In genomic region chr7:90710466-90710850, GRCh38 we compare ENCODE assay signal across 12 cellular contexts.
DNase-seq lines count a peak whose midpoint lies in the region; ATAC-seq and TF ChIP-seq lines count a peak whose summit lies in the region.
"Had no signal": no experiment of that assay in that cellular context is flagged by ENCODE, and none has a peak within 500 bp of the region (broad histone marks: within the 10 kb centered on the region; RNA-seq: fewer than 3 reads in every experiment).

No MANE protein-coding gene starts in this region.

- H3K36me3 Mint-ChIP-seq in memory B cell, result peaks cover 3% of the 10 kb centered on the region

- no peaks in the 10 kb centered on the region for H3K9me3 Mint-ChIP-seq in memory B cell

- peak overlapping the region; percentile 90 for H3K4me3 Mint-ChIP-seq in memory B cell

- no peaks in the 10 kb centered on the region for H3K27me3 Mint-ChIP-seq in memory B cell

- ATAC-seq in GM21515 (IDR thresholded peaks at IDR 0.05; ENCODE audit: unreplicated experiment) (peak; percentile 2), memory B cell (ENCODE audit: low read depth) (no peak)

- no peak for TF ChIP-seq CTCF in GM10248 (IDR thresholded peaks at IDR 0.05; ENCODE audit: control extremely low read depth, extremely low read depth, low read depth, missing control alignments)

- H3K27ac Mint-ChIP-seq in memory B cell, result peak overlapping the region; percentile 90

- POLR2A ChIA-PET in GM10248 (lab: Yijun Ruan, JAX), result no interaction called here

- CTCF ChIA-PET in GM10248 (lab: Yijun Ruan, JAX), result interaction anchor here (2.6 to 5.1 kb wide), 5 partner anchors 9 to 323 kb away, joined by 10 to 72 read pairs (median 37); no protein-coding TSS in a partner anchor

- DNase-seq in DMS79 treated with DMSO at 0.1 percent for 48 hours (lab: John Stamatoyannopoulos, UW), result peak; percentile 33
- DNase-seq in NCI-H526 (lab: John Stamatoyannopoulos, UW), result peak; percentile 30 to 46
- DNase-seq in memory B cell (ENCODE audit: low spot score in 2 of 2), result no peak
- no peak for DNase-seq in COR-L47 (lab: John Stamatoyannopoulos, UW)
- no peak for DNase-seq in SW 1271 (lab: John Stamatoyannopoulos, UW)
- no peak for DNase-seq in GM10248 (ENCODE audit: extremely low spot score)
- no peak for DNase-seq in Ammon's horn (ENCODE audit: low spot score)
- DNase-seq: activated T-cell treated with anti-CD3 and anti-CD28 coated beads for 4 hours, BE2C, H9, transverse colon had no signal

- H3K4me1 Mint-ChIP-seq in memory B cell, result peaks cover 59% of the 10 kb centered on the region

Comparison
In these comparisons a context has a peak if more than half of its experiments do, and no peak if none do; other contexts are left out.
1. DNase-seq: peak in DMS79 treated with DMSO at 0.1 percent for 48 hours (single experiment) and NCI-H526 (2 of 2); none in memory B cell (0 of 2), COR-L47 (single experiment), SW 1271 (0 of 2), GM10248 (single experiment) and Ammon's horn (single experiment).